2 cellular contexts compared by ENCODE assay signal in genomic region chr4:1182313-1182712, GRCh38.
TF ChIP-seq lines count a peak whose summit lies in the region.

No MANE protein-coding gene starts in this region.

TF ChIP-seq in GM12878, 131 proteins besides CTCF, POLR2A, EP300 and RAD21:
- TF ChIP-seq SMAD5 (IDR thresholded peaks at IDR 0.05; ENCODE audit: low read depth) (no peak), NBN (IDR thresholded peaks at IDR 0.05) (0 out of 2 replicates have a peak, but pooled peaks have one; percentile 32)

TF ChIP-seq in HEK293T, 16 proteins besides CTCF, POLR2A, EP300 and RAD21:
- TF ChIP-seq PKNOX1 (IDR thresholded peaks at IDR 0.05) = no peak
- no peak for TF ChIP-seq FOXA1 (IDR thresholded peaks at IDR 0.05)
- TF ChIP-seq SUZ12 (IDR thresholded peaks at IDR 0.05) = no peak
- TF ChIP-seq HDGF (IDR thresholded peaks at IDR 0.05; ENCODE audit: borderline replicate concordance) = no peak
- TF ChIP-seq CTBP1 (IDR thresholded peaks at IDR 0.05; ENCODE audit: borderline replicate concordance) = no peak
- TF ChIP-seq LEF1 (IDR thresholded peaks at IDR 0.05; ENCODE audit: borderline replicate concordance) = no peak
- TF ChIP-seq L3MBTL2 (conservative IDR thresholded peaks at IDR 0.05) = no peak
- no peak for TF ChIP-seq NFRKB (IDR thresholded peaks at IDR 0.05)
- no peak for TF ChIP-seq SP1 (IDR thresholded peaks at IDR 0.05)
- no peak for TF ChIP-seq BHLHE40 (IDR thresholded peaks at IDR 0.05; ENCODE audit: borderline replicate concordance)
- TF ChIP-seq ZNF384 (IDR thresholded peaks at IDR 0.05) = no peak
- TF ChIP-seq FOXM1 (IDR thresholded peaks at IDR 0.05; ENCODE audit: borderline replicate concordance) = no peak
- TF ChIP-seq FOXK2 (IDR thresholded peaks at IDR 0.05) = no peak
- no peak for TF ChIP-seq ARNT (IDR thresholded peaks at IDR 0.05)
- TF ChIP-seq ELF4 (IDR thresholded peaks at IDR 0.05) = no peak
- no peak for TF ChIP-seq TARDBP (IDR thresholded peaks at IDR 0.05)
